ENCODE assay signal across 8 cellular contexts in genomic region chr4:15162465-15163283, GRCh38.
DNase-seq lines count a peak whose midpoint lies in the region; ATAC-seq and TF ChIP-seq lines count a peak whose summit lies in the region.

No MANE protein-coding gene starts in this region.

- DNase-seq in NCI-H82 (lab: John Stamatoyannopoulos, UW) (peak; percentile 7), NCI-H82 treated with DMSO at 0.1 percent for 48 hours (lab: John Stamatoyannopoulos, UW; ENCODE audit: unreplicated experiment) (no peak), NAMALWA (ENCODE audit: low spot score) (peak; percentile 37), cerebellar cortex (ENCODE audit: low spot score) (peak; percentile 61), spleen (no peak), neuronal stem cell (ENCODE audit: low spot score) (no peak)

- peaks cover 19% of the 10 kb centered on the region for H3K4me1 ChIP-seq in parathyroid adenoma
- no peaks in the 10 kb centered on the region for H3K4me1 ChIP-seq in spleen
- H3K4me1 ChIP-seq in neuronal stem cell (ENCODE audit: control insufficient read depth in 2 of 2, insufficient read depth in 1 of 2, low read depth in 1 of 2, low read length in 2 of 2): peaks cover 0 to 11% of the 10 kb centered on the region in 2 donors

- H3K9me3 ChIP-seq in parathyroid adenoma (ENCODE audit: control insufficient read depth, low read length) (no peaks in the 10 kb centered on the region), spleen (no peaks in the 10 kb centered on the region), neuronal stem cell (replicated peaks in 1 of 2; ENCODE audit: control insufficient read depth in 2 of 2, insufficient read depth in 1 of 2, low read depth in 1 of 2, low read length in 2 of 2) (no peaks in the 10 kb centered on the region)

- H3K27ac ChIP-seq in parathyroid adenoma: peak overlapping the region; percentile 51
- H3K27ac ChIP-seq in spleen: no peak overlapping the region
- no peak overlapping the region for H3K27ac ChIP-seq in neuronal stem cell (replicated peaks; ENCODE audit: low read length)

- H3K79me2 ChIP-seq in parathyroid adenoma: peaks cover 21% of the 10 kb centered on the region

- 17 to 27% (median 19%) methylated on average over 2 of the region's 2 CpGs for WGBS in spleen, 5 donors
- no CpG with 5 or more reads among the region's 2 CpGs for WGBS in neuronal stem cell (ENCODE audit: extremely low coverage in 2 of 2, insufficient read length in 2 of 2, insufficient replicate concordance in 1 of 2), 2 donors

- no peak overlapping the region for H2BK5ac ChIP-seq in neuronal stem cell (ENCODE audit: low read length)

- H3K23ac ChIP-seq in neuronal stem cell (ENCODE audit: low read depth, low read length, poor library complexity): no peak overlapping the region

- H3K14ac ChIP-seq in neuronal stem cell (ENCODE audit: low read length): no peak overlapping the region

- peak overlapping the region; percentile 17 for H3K4me3 ChIP-seq in parathyroid adenoma (ENCODE audit: low read depth, low read length)
- H3K4me3 ChIP-seq in spleen: no peak overlapping the region
- H3K4me3 ChIP-seq in neuronal stem cell (ENCODE audit: low read length in 2 of 2): no peak overlapping the region

- TF ChIP-seq POLR2A in spleen (IDR thresholded peaks at IDR 0.05): no peak

- H2BK15ac ChIP-seq in neuronal stem cell (ENCODE audit: low read length): no peak overlapping the region

- H3K9ac ChIP-seq in parathyroid adenoma (no peak overlapping the region), neuronal stem cell (ENCODE audit: low read depth, low read length, poor library complexity) (no peak overlapping the region)

- no peak for ATAC-seq in HG03175 (IDR thresholded peaks at IDR 0.05; ENCODE audit: unreplicated experiment)

- no peak overlapping the region for H2BK12ac ChIP-seq in neuronal stem cell (ENCODE audit: low read length)

- H3K27me3 ChIP-seq in parathyroid adenoma (ENCODE audit: control insufficient read depth, insufficient read depth, low read length) (no peaks in the 10 kb centered on the region), spleen (replicated peaks in 1 of 7) (no peaks in the 10 kb centered on the region), neuronal stem cell (ENCODE audit: control insufficient read depth in 3 of 3, insufficient read depth in 3 of 3, low read depth in 1 of 3, low read length in 3 of 3) (no peaks in the 10 kb centered on the region)

- H4K8ac ChIP-seq in neuronal stem cell (ENCODE audit: low read depth, low read length): no peak overlapping the region

- H2BK120ac ChIP-seq in neuronal stem cell (ENCODE audit: low read depth, low read length): no peak overlapping the region

- H3K36me3 ChIP-seq in parathyroid adenoma (ENCODE audit: control insufficient read depth, insufficient read depth, low read length) (no peaks in the 10 kb centered on the region), spleen (no peaks in the 10 kb centered on the region), neuronal stem cell (replicated peaks in 1 of 2; ENCODE audit: control insufficient read depth in 2 of 2, insufficient read depth in 2 of 2, low read length in 2 of 2) (no peaks in the 10 kb centered on the region)

- TF ChIP-seq CTCF in parathyroid adenoma (IDR thresholded peaks at IDR 0.05) (peak; percentile 48), spleen (IDR thresholded peaks at IDR 0.05 in 8 of 11, conservative IDR thresholded peaks at IDR 0.05 in 3 of 11) (peak in 5 of 11 experiments; percentile 13 to 37 (median 23))

- H3K4ac ChIP-seq in neuronal stem cell (ENCODE audit: low read length): no peak overlapping the region

- H3K18ac ChIP-seq in neuronal stem cell (ENCODE audit: low read length): no peak overlapping the region

- H3K4me2 ChIP-seq in parathyroid adenoma (ENCODE audit: low read length) (peak overlapping the region; percentile 35), neuronal stem cell (ENCODE audit: insufficient read depth, low read length, poor library complexity, severe bottlenecking) (no peak overlapping the region)

- intact Hi-C loops in spleen (cut with DNase I; ENCODE audit: low total_unique reads): no loop called here

- no peaks in the 10 kb centered on the region for H3K79me1 ChIP-seq in neuronal stem cell (ENCODE audit: low read depth, low read length)

- no peak overlapping the region for H2AK5ac ChIP-seq in neuronal stem cell (ENCODE audit: low read depth, low read length)

- H2AFZ ChIP-seq in parathyroid adenoma (no peak overlapping the region), neuronal stem cell (ENCODE audit: low read length) (no peak overlapping the region)

- no peak overlapping the region for H4K91ac ChIP-seq in neuronal stem cell (ENCODE audit: low read depth, low read length, poor library complexity)

Comparison
In these comparisons a context has a peak if more than half of its experiments do, and no peak if none do; other contexts are left out.
1. DNase-seq: peak in NCI-H82 (single experiment), NAMALWA (single experiment) and cerebellar cortex (single experiment); none in NCI-H82 treated with DMSO at 0.1 percent for 48 hours (single experiment), spleen (single experiment) and neuronal stem cell (single experiment).